Comparison of ENCODE assay signal across 8 cellular contexts in the genomic region with DNA sequence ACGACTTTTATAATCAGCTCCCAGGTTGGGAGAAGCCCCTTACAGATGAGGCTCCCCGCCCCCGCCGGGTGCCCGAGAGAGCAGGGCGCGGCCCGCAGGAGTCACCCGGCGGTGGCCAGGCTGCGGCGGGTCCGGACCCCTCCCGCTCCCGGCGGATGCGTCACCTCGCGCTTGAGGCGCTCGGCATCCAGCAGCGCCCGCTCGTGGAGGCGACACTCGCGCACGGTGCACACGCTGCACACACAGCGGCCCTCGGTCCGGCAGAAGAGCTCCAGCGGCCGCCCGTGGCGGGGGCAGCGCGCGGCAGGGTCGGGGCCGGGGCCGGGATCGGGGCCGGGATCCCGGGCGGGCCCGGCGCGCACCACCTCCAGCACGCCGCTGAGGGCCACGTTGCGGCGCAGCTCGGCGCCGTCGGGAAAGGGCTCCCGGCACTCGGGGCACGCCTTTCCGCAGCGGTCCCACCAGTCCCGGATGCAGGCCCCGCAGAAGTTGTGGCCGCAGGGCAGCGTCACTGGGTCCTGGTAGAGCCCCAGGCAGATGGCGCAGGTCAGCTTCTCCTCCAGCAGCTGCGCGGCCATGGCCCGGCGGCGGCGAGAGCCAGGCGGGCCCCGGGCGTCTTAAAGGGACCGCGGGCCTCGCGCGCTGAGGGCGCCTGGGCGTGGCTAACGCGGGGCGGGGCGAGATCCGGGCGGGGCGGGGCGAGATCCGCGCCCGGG. TPM values are rescaled to one million over a fixed set of nuclear protein-coding genes. Genes with fewer than 3 reads are reported as not detected.
DNase-seq lines count a peak whose midpoint lies in the region; ATAC-seq and TF ChIP-seq lines count a peak whose summit lies in the region.

A gene with protein sequence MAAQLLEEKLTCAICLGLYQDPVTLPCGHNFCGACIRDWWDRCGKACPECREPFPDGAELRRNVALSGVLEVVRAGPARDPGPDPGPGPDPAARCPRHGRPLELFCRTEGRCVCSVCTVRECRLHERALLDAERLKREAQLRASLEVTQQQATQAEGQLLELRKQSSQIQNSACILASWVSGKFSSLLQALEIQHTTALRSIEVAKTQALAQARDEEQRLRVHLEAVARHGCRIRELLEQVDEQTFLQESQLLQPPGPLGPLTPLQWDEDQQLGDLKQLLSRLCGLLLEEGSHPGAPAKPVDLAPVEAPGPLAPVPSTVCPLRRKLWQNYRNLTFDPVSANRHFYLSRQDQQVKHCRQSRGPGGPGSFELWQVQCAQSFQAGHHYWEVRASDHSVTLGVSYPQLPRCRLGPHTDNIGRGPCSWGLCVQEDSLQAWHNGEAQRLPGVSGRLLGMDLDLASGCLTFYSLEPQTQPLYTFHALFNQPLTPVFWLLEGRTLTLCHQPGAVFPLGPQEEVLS (minus strand): TSS at position 592 of the 716 bp plus-strand sequence. CDS start 14 bp downstream, at position 578.

- peak within 1 kb of the TSS; percentile 68 for H3K27ac ChIP-seq in endodermal cell (ENCODE audit: low read depth, low read length)

- H3K4me1 Mint-ChIP-seq in endodermal cell, result peaks cover 24% of the 10 kb centered on the region
- H3K4me1 Mint-ChIP-seq in mesothelial cell of epicardium, result peaks cover 21% of the 10 kb centered on the region

- no peaks in the 10 kb centered on the region for H3K9me3 ChIP-seq in endodermal cell (ENCODE audit: control insufficient read depth, low read length)

- no peaks in the 10 kb centered on the region for H3K27me3 ChIP-seq in endodermal cell (ENCODE audit: control insufficient read depth, insufficient read depth, low read length, poor library complexity, severe bottlenecking)

- H3K4me3 ChIP-seq in AG10803 (ENCODE audit: low read length) (peak within 1 kb of the TSS; percentile 77), endodermal cell (ENCODE audit: low read length) (peak within 1 kb of the TSS; percentile 88)

- ATAC-seq in GM18909 (IDR thresholded peaks at IDR 0.05; ENCODE audit: poor library complexity, unreplicated experiment) (peak; percentile 66), HG03175 (IDR thresholded peaks at IDR 0.05; ENCODE audit: unreplicated experiment) (peak; percentile 67)

- TF ChIP-seq CTCF in AG10803 (conservative IDR thresholded peaks at IDR 0.05; ENCODE audit: low read length) (peak; percentile 25; the same call in 1 of the 2 replicates), endodermal cell (conservative IDR thresholded peaks at IDR 0.05) (no peak), mesothelial cell of epicardium (IDR thresholded peaks at IDR 0.05; ENCODE audit: unreplicated experiment) (no peak)

- H3K27me3 Mint-ChIP-seq in endodermal cell (ENCODE audit: insufficient read depth) (no peaks in the 10 kb centered on the region), mesothelial cell of epicardium (ENCODE audit: low read depth) (no peaks in the 10 kb centered on the region)

- 0% methylated on average over 15 to 95 of the region's 95 CpGs for WGBS in endodermal cell (ENCODE audit: insufficient coverage in 1 of 2, insufficient read length in 1 of 2), 2 experiments

- peaks cover 31% of the 10 kb centered on the region for H3K36me3 ChIP-seq in endodermal cell (ENCODE audit: control insufficient read depth, insufficient read depth, low read length)

- H3K36me3 Mint-ChIP-seq in endodermal cell (ENCODE audit: low read depth), result peaks cover 23% of the 10 kb centered on the region
- H3K36me3 Mint-ChIP-seq in mesothelial cell of epicardium, result peaks cover 10% of the 10 kb centered on the region

- peak within 1 kb of the TSS; percentile 72 for H3K4me3 Mint-ChIP-seq in endodermal cell
- peak within 1 kb of the TSS; percentile 71 for H3K4me3 Mint-ChIP-seq in mesothelial cell of epicardium

- H3K4me1 ChIP-seq in endodermal cell (ENCODE audit: control insufficient read depth, insufficient read depth, low read length), result peaks cover 12% of the 10 kb centered on the region

- H3K9me3 Mint-ChIP-seq in endodermal cell (no peaks in the 10 kb centered on the region), mesothelial cell of epicardium (no peaks in the 10 kb centered on the region)

- peak within 1 kb of the TSS; percentile 64 for H3K9ac ChIP-seq in endodermal cell (ENCODE audit: extremely low read depth, low read length, poor library complexity, severe bottlenecking)

- peak within 1 kb of the TSS; percentile 91 for H3K27ac Mint-ChIP-seq in endodermal cell
- H3K27ac Mint-ChIP-seq in mesothelial cell of epicardium, result peak within 1 kb of the TSS; percentile 82

- peak; percentile 74 for DNase-seq in AG10803 (ENCODE audit: low read depth)
- DNase-seq in NOMO-1 (lab: John Stamatoyannopoulos, UW; ENCODE audit: unreplicated experiment in 2 of 2), result peak; percentile 52 to 77
- peak in 2 of 3 experiments; percentile 61 to 66 for DNase-seq in activated CD8-positive, alpha-beta memory T cell treated with anti-CD3 and anti-CD28 coated beads for 48 hours (ENCODE audit: low read depth in 2 of 3, low spot score in 2 of 3)
- DNase-seq in endodermal cell, result peak; percentile 96
- DNase-seq in mesothelial cell of epicardium (ENCODE audit: low spot score in 2 of 2, unreplicated experiment in 2 of 2), result peak in 1 of 2 experiments; percentile 77
- DNase-seq in stimulated activated CD8-positive, alpha-beta memory T cell treated with anti-CD3 and anti-CD28 coated beads, Interleukin-15, amount 100 ng/mL, for 48 hours (ENCODE audit: low read depth in 2 of 2), result peak; percentile 71 to 72

RNA-seq across cellular contexts. Expression of the gene that starts here (rescaled TPM):
- total RNA-seq in endodermal cell, result 10 to 100 TPM; 27.4 to 35.3 TPM
- polyA plus RNA-seq in endodermal cell (2013, experiment 1 of 2), result 21.3 TPM
- 20.3 TPM for polyA plus RNA-seq in endodermal cell (2013, experiment 2 of 2)
- total RNA-seq in mesothelial cell of epicardium, result 21.2 to 21.9 TPM (median 21.4 TPM) in 3 replicates
